8 cellular contexts compared by ENCODE assay signal in the genomic region with DNA sequence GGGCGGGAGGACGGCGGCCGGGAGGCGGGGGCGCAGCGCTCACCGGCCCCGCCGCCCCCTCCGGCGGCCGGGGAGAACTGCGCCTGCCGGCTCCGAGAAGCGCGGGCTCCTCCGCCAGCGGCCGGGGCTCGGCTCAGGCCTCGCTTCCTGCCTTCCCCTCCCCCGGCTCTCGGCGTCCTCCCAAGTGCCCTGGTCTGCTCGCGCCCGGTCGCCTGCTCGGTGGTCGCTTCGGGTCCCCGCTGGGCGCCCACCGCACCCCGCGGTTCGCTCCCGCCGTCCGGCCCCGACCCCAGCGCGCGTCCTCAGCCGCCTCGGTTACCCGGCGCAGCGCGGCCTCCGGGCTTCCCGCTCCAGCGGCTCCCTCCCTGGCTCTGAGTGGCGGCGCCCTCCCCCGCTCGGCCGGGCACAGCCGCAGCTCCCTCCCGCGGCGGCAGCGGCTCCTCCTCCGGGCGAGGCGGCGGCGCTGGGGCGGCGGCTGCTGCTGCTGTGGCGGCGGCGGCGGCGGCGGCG. TPM values are rescaled to one million over a fixed set of nuclear protein-coding genes. Genes with fewer than 3 reads are reported as not detected.
DNase-seq lines count a peak whose midpoint lies in the region; ATAC-seq and TF ChIP-seq lines count a peak whose summit lies in the region.

No MANE protein-coding gene starts in this region.

- peaks cover 4% of the 10 kb centered on the region for H3K27me3 Mint-ChIP-seq in HFFc6 (ENCODE audit: insufficient read depth)
- H3K27me3 Mint-ChIP-seq in activated CD4-positive, alpha-beta T cell treated with anti-CD3 and anti-CD28 coated beads, Interleukin-2, amount 10 ng/mL, durations not matched to agents 24 days and 14 days = peaks cover 2% of the 10 kb centered on the region
- no peaks in the 10 kb centered on the region for H3K27me3 Mint-ChIP-seq in stimulated activated naive CD8-positive, alpha-beta T cell treated with anti-CD3 and anti-CD28 coated beads, Interleukin-15, amount 100 ng/mL, for 72 hours

- H3K4me1 Mint-ChIP-seq in HFFc6 (ENCODE audit: low read depth) = peaks cover 42% of the 10 kb centered on the region
- peaks cover 46% of the 10 kb centered on the region for H3K4me1 Mint-ChIP-seq in activated CD4-positive, alpha-beta T cell treated with anti-CD3 and anti-CD28 coated beads, Interleukin-2, amount 10 ng/mL, durations not matched to agents 24 days and 14 days
- H3K4me1 Mint-ChIP-seq in stimulated activated naive CD8-positive, alpha-beta T cell treated with anti-CD3 and anti-CD28 coated beads, Interleukin-15, amount 100 ng/mL, for 72 hours = peaks cover 44% of the 10 kb centered on the region

- peak overlapping the region; percentile 86 for H3K27ac ChIP-seq in mesodermal cell (ENCODE audit: low read depth, low read length, severe bottlenecking)

- no peak overlapping the region; the same call in 1 of the 2 replicates for H3K4me3 Mint-ChIP-seq in HFFc6
- H3K4me3 Mint-ChIP-seq in activated CD4-positive, alpha-beta T cell treated with anti-CD3 and anti-CD28 coated beads, Interleukin-2, amount 10 ng/mL, durations not matched to agents 24 days and 14 days = no peak overlapping the region
- H3K4me3 Mint-ChIP-seq in stimulated activated naive CD8-positive, alpha-beta T cell treated with anti-CD3 and anti-CD28 coated beads, Interleukin-15, amount 100 ng/mL, for 72 hours = peak overlapping the region; percentile 22 to 48

- peaks cover 24% of the 10 kb centered on the region for H3K36me3 Mint-ChIP-seq in HFFc6 (ENCODE audit: low read depth)
- H3K36me3 Mint-ChIP-seq in activated CD4-positive, alpha-beta T cell treated with anti-CD3 and anti-CD28 coated beads, Interleukin-2, amount 10 ng/mL, durations not matched to agents 24 days and 14 days (ENCODE audit: low read depth) = peaks cover 39% of the 10 kb centered on the region

- peaks cover 33% of the 10 kb centered on the region for H3K36me3 ChIP-seq in mesodermal cell (ENCODE audit: control insufficient read depth, insufficient read depth, low read length)

- H3K9me3 Mint-ChIP-seq in HFFc6 = no peaks in the 10 kb centered on the region
- H3K9me3 Mint-ChIP-seq in activated CD4-positive, alpha-beta T cell treated with anti-CD3 and anti-CD28 coated beads, Interleukin-2, amount 10 ng/mL, durations not matched to agents 24 days and 14 days = no peaks in the 10 kb centered on the region
- no peaks in the 10 kb centered on the region for H3K9me3 Mint-ChIP-seq in stimulated activated naive CD8-positive, alpha-beta T cell treated with anti-CD3 and anti-CD28 coated beads, Interleukin-15, amount 100 ng/mL, for 72 hours

- H3K27ac Mint-ChIP-seq in HFFc6 = no peak overlapping the region
- H3K27ac Mint-ChIP-seq in activated CD4-positive, alpha-beta T cell treated with anti-CD3 and anti-CD28 coated beads, Interleukin-2, amount 10 ng/mL, durations not matched to agents 24 days and 14 days = no peak overlapping the region
- no peak overlapping the region for H3K27ac Mint-ChIP-seq in stimulated activated naive CD8-positive, alpha-beta T cell treated with anti-CD3 and anti-CD28 coated beads, Interleukin-15, amount 100 ng/mL, for 72 hours

- peak overlapping the region; percentile 72 for H3K4me3 ChIP-seq in mesodermal cell (ENCODE audit: extremely low read depth, insufficient read depth, low read length, poor library complexity, severe bottlenecking)

- ATAC-seq in stimulated activated naive CD8-positive, alpha-beta T cell treated with anti-CD3 and anti-CD28 coated beads, Interleukin-15, amount 100 ng/mL, for 72 hours = peak; percentile 64

- intact Hi-C loops in activated CD4-positive, alpha-beta T cell treated with anti-CD3 and anti-CD28 coated beads, Interleukin-2, amount 10 ng/mL, durations not matched to agents 24 days and 14 days (cut with micrococcal nuclease) = loop anchor here (2.0 to 10.0 kb wide), 2 partner anchors 78 to 286 kb away; partner anchors contain the start of genes GPATCH8 and HROB

- 0% methylated on average over 37 to 70 of the region's 79 CpGs for WGBS in mesodermal cell (ENCODE audit: insufficient coverage in 2 of 2), 2 experiments

- DNase-seq in NCI-H82 (lab: John Stamatoyannopoulos, UW) (peak; percentile 76), NCI-H82 treated with DMSO at 0.1 percent for 48 hours (lab: John Stamatoyannopoulos, UW; ENCODE audit: unreplicated experiment) (no peak), HFFc6 (no peak), NCI-H1105 treated with DMSO at 0.1 percent for 48 hours (lab: John Stamatoyannopoulos, UW) (peak; percentile 54)
- peak; percentile 92 for DNase-seq in activated CD4-positive, alpha-beta T cell treated with anti-CD3 and anti-CD28 coated beads, Interleukin-2, amount 10 ng/mL, durations not matched to agents 24 days and 14 days
- DNase-seq in effector CD4-positive, alpha-beta T cell = peak; percentile 60
- DNase-seq in stimulated activated naive CD8-positive, alpha-beta T cell treated with anti-CD3 and anti-CD28 coated beads, Interleukin-15, amount 100 ng/mL, for 72 hours = peak; percentile 83 to 87

- no peaks in the 10 kb centered on the region for H3K9me3 ChIP-seq in mesodermal cell (ENCODE audit: control insufficient read depth, low read length)

- peak; percentile 48 for TF ChIP-seq CTCF in HFFc6 (IDR thresholded peaks at IDR 0.05)

- H3K4me1 ChIP-seq in mesodermal cell (ENCODE audit: control insufficient read depth, insufficient read depth, low read length, poor library complexity, severe bottlenecking) = peaks cover 8% of the 10 kb centered on the region

RNA-seq across cellular contexts. Expression of gene UBTF, which starts 0.3 kb away (rescaled TPM):
- total RNA-seq in HFFc6 (2021; fragmentation: NEBNext Ultra II Directional; extraction: Animal tissue kit (Norgen Biotek cat#: 25700)) = 10 to 100 TPM; 58.6 to 69.1 (median 65.6) TPM
- total RNA-seq in activated CD4-positive, alpha-beta T cell treated with anti-CD3 and anti-CD28 coated beads, Interleukin-2, amount 10 ng/mL, durations not matched to agents 24 days and 14 days = 193 and 195 TPM in 2 replicates
- 40.7 TPM for polyA plus RNA-seq in mesodermal cell (2013, experiment 1 of 2)
- polyA plus RNA-seq in mesodermal cell (2013, experiment 2 of 2) = 41.7 TPM

RNA-seq across cellular contexts. Expression of gene ATXN7L3, which starts 19.5 kb away (rescaled TPM):
- 10 to 100 TPM; 61.1 to 72.2 (median 68.4) TPM for total RNA-seq in HFFc6 (2021; fragmentation: NEBNext Ultra II Directional; extraction: Animal tissue kit (Norgen Biotek cat#: 25700))
- total RNA-seq in activated CD4-positive, alpha-beta T cell treated with anti-CD3 and anti-CD28 coated beads, Interleukin-2, amount 10 ng/mL, durations not matched to agents 24 days and 14 days = 105 and 118 TPM in 2 replicates
- polyA plus RNA-seq in mesodermal cell (2013, experiment 1 of 2) = 72.6 TPM
- 63.1 TPM for polyA plus RNA-seq in mesodermal cell (2013, experiment 2 of 2)

RNA-seq across cellular contexts. Expression of gene TMUB2, which starts 32.4 kb away (rescaled TPM):
- total RNA-seq in HFFc6 (2021; fragmentation: NEBNext Ultra II Directional; extraction: Animal tissue kit (Norgen Biotek cat#: 25700)) = 10 to 100 TPM; 29.8 to 37.7 (median 34.0) TPM
- 16.1 and 19.0 TPM in 2 replicates for total RNA-seq in activated CD4-positive, alpha-beta T cell treated with anti-CD3 and anti-CD28 coated beads, Interleukin-2, amount 10 ng/mL, durations not matched to agents 24 days and 14 days
- polyA plus RNA-seq in mesodermal cell (2013, experiment 1 of 2) = 36.3 TPM
- 30.8 TPM for polyA plus RNA-seq in mesodermal cell (2013, experiment 2 of 2)

RNA-seq across cellular contexts. Expression of gene ASB16, which starts 48.7 kb away (rescaled TPM):
- under 1 TPM in 3 of 6 experiments, not detected in 3; 0.18 to 0.48 (median 0.29) TPM for total RNA-seq in HFFc6 (2021; fragmentation: NEBNext Ultra II Directional; extraction: Animal tissue kit (Norgen Biotek cat#: 25700))
- total RNA-seq in activated CD4-positive, alpha-beta T cell treated with anti-CD3 and anti-CD28 coated beads, Interleukin-2, amount 10 ng/mL, durations not matched to agents 24 days and 14 days = 0.09 and 0.78 TPM in 2 replicates
- not detected for polyA plus RNA-seq in mesodermal cell (2013, experiment 1 of 2)
- not detected for polyA plus RNA-seq in mesodermal cell (2013, experiment 2 of 2)

RNA-seq across cellular contexts. Expression of gene SLC4A1, which starts 48.8 kb away (rescaled TPM):
- not detected for total RNA-seq in HFFc6 (2021; fragmentation: NEBNext Ultra II Directional; extraction: Animal tissue kit (Norgen Biotek cat#: 25700))
- not detected in 2 replicates for total RNA-seq in activated CD4-positive, alpha-beta T cell treated with anti-CD3 and anti-CD28 coated beads, Interleukin-2, amount 10 ng/mL, durations not matched to agents 24 days and 14 days
- not detected for polyA plus RNA-seq in mesodermal cell (2013, experiment 1 of 2)
- not detected for polyA plus RNA-seq in mesodermal cell (2013, experiment 2 of 2)

Comparison
In these comparisons a context has a peak if more than half of its experiments do, and no peak if none do; other contexts are left out.
1. DNase-seq: peak in NCI-H82 (single experiment), NCI-H1105 treated with DMSO at 0.1 percent for 48 hours (single experiment), activated CD4-positive, alpha-beta T cell treated with anti-CD3 and anti-CD28 coated beads, Interleukin-2, amount 10 ng/mL, durations not matched to agents 24 days and 14 days (single experiment), effector CD4-positive, alpha-beta T cell (single experiment) and stimulated activated naive CD8-positive, alpha-beta T cell treated with anti-CD3 and anti-CD28 coated beads, Interleukin-15, amount 100 ng/mL, for 72 hours (2 of 2); none in NCI-H82 treated with DMSO at 0.1 percent for 48 hours (single experiment) and HFFc6 (single experiment).
2. H3K4me3 Mint-ChIP-seq: peak in stimulated activated naive CD8-positive, alpha-beta T cell treated with anti-CD3 and anti-CD28 coated beads, Interleukin-15, amount 100 ng/mL, for 72 hours (2 of 2); none in HFFc6 (single experiment) and activated CD4-positive, alpha-beta T cell treated with anti-CD3 and anti-CD28 coated beads, Interleukin-2, amount 10 ng/mL, durations not matched to agents 24 days and 14 days (single experiment).